15 cellular contexts compared by ENCODE assay signal in genomic region chr6:20707166-20707485, GRCh38.
DNase-seq lines count a peak whose midpoint lies in the region; ATAC-seq and TF ChIP-seq lines count a peak whose summit lies in the region.
"Had no signal": no experiment of that assay in that cellular context is flagged by ENCODE, and none has a peak within 500 bp of the region (broad histone marks: within the 10 kb centered on the region; RNA-seq: fewer than 3 reads in every experiment).

No MANE protein-coding gene starts in this region.

- H3K4me3 Mint-ChIP-seq in mesothelial cell of epicardium = no peak overlapping the region
- H3K4me3 Mint-ChIP-seq: activated CD4-positive, alpha-beta T cell treated with anti-CD3 and anti-CD28 coated beads, Interleukin-2, amount 10 ng/mL, durations not matched to agents 7 days and 5 days; nephron; stimulated activated naive B cell treated with anti-CD40 and anti-IgM and Interleukin-4, amounts not matched to agents 10 μg/mL and 1 μg/mL and 100 μg/mL, for 72 hours had no signal

- H3K27ac Mint-ChIP-seq in mesothelial cell of epicardium = peak overlapping the region; percentile 58
- H3K27ac Mint-ChIP-seq: activated CD4-positive, alpha-beta T cell treated with anti-CD3 and anti-CD28 coated beads, Interleukin-2, amount 10 ng/mL, durations not matched to agents 7 days and 5 days; nephron; stimulated activated naive B cell treated with anti-CD40 and anti-IgM and Interleukin-4, amounts not matched to agents 10 μg/mL and 1 μg/mL and 100 μg/mL, for 72 hours had no signal

- peaks cover 43% of the 10 kb centered on the region for H3K4me1 Mint-ChIP-seq in mesothelial cell of epicardium

- ATAC-seq in HG03432 (IDR thresholded peaks at IDR 0.05; ENCODE audit: unreplicated experiment) = no peak
- ATAC-seq: heart right ventricle, right cardiac atrium had no signal

- no peak for TF ChIP-seq CTCF in mesothelial cell of epicardium (IDR thresholded peaks at IDR 0.05; ENCODE audit: unreplicated experiment)

- H3K9me3 Mint-ChIP-seq in mesothelial cell of epicardium = no peaks in the 10 kb centered on the region
- H3K9me3 Mint-ChIP-seq: activated CD4-positive, alpha-beta T cell treated with anti-CD3 and anti-CD28 coated beads, Interleukin-2, amount 10 ng/mL, durations not matched to agents 7 days and 5 days; nephron had no signal

- peak; percentile 92 for DNase-seq in DMS153 (lab: John Stamatoyannopoulos, UW)
- DNase-seq in NCI-H1417 (lab: John Stamatoyannopoulos, UW) = peak; percentile 71 to 95 (median 74)
- DNase-seq in NCI-H524 treated with DMSO at 0.1 percent for 48 hours (lab: John Stamatoyannopoulos, UW) = peak; percentile 95
- DNase-seq in mesothelial cell of epicardium (ENCODE audit: low spot score in 2 of 2, unreplicated experiment in 2 of 2) = no peak
- no peak for DNase-seq in T-helper 9 cell
- DNase-seq in cerebellar nuclear complex (lab: John Stamatoyannopoulos, UW) = no peak
- DNase-seq in pons (ENCODE audit: low spot score) = no peak
- DNase-seq: activated CD4-positive, alpha-beta T cell treated with anti-CD3 and anti-CD28 coated beads, Interleukin-2, amount 10 ng/mL, durations not matched to agents 7 days and 5 days; activated T-cell treated with anti-CD3 and anti-CD28 coated beads, Interleukin-2, amount 50 U/mL, for 48 hours; heart right ventricle; right cardiac atrium; Right ventricle myocardium superior; stimulated activated naive B cell treated with anti-CD40 and anti-IgM and Interleukin-4, amounts not matched to agents 10 μg/mL and 1 μg/mL and 100 μg/mL, for 72 hours had no signal

- no peaks in the 10 kb centered on the region for H3K36me3 Mint-ChIP-seq in mesothelial cell of epicardium

- no peaks in the 10 kb centered on the region for H3K27me3 Mint-ChIP-seq in mesothelial cell of epicardium (ENCODE audit: low read depth)
- H3K27me3 Mint-ChIP-seq: activated CD4-positive, alpha-beta T cell treated with anti-CD3 and anti-CD28 coated beads, Interleukin-2, amount 10 ng/mL, durations not matched to agents 7 days and 5 days; stimulated activated naive B cell treated with anti-CD40 and anti-IgM and Interleukin-4, amounts not matched to agents 10 μg/mL and 1 μg/mL and 100 μg/mL, for 72 hours had no signal

Comparison
In these comparisons a context has a peak if more than half of its experiments do, and no peak if none do; other contexts are left out.
1. DNase-seq: peak in DMS153 (single experiment), NCI-H1417 (3 of 3) and NCI-H524 treated with DMSO at 0.1 percent for 48 hours (single experiment); none in mesothelial cell of epicardium (0 of 2), T-helper 9 cell (single experiment), cerebellar nuclear complex (0 of 2) and pons (single experiment).